10 cellular contexts compared by ENCODE assay signal in genomic region chr17:18442093-18442492, GRCh38. TPM values are rescaled to one million over a fixed set of nuclear protein-coding genes. Genes with fewer than 3 reads are reported as not detected.
DNase-seq lines count a peak whose midpoint lies in the region; ATAC-seq, FAIRE-seq and TF ChIP-seq lines count a peak whose summit lies in the region.
"Not testable (repeated sequence)": the region's sequence is repeated elsewhere in the genome, so short reads cannot be mapped to it uniquely, and the experiment has no call there.
"Had no signal": no experiment of that assay in that cellular context is flagged by ENCODE, and none has a peak within 500 bp of the region (broad histone marks: within the 10 kb centered on the region; RNA-seq: fewer than 3 reads in every experiment).

No MANE protein-coding gene starts in this region.

- BruUV-seq in HCT116 (replicated peaks; lab: Mats Ljungman, UMichigan): not testable (repeated sequence)

- not testable (repeated sequence) for H3K27ac ChIP-seq in A549; HCT116 (ENCODE audit: low read depth, low read length); colonic mucosa; kidney (ENCODE audit: low read depth in 2 of 2, low read length in 2 of 2)

- DNase-seq in A549 (ENCODE audit: low read depth in 1 of 2, low spot score in 1 of 2); HCT116 (ENCODE audit: low read depth, low spot score); retinal pigment epithelial cell (ENCODE audit: low read depth): not testable (repeated sequence)
- DNase-seq in activated CD4-positive, alpha-beta T cell treated with anti-CD3 and anti-CD28 coated beads for 36 hours: peak; percentile 73
- peak; percentile 40 for DNase-seq in activated T-helper 1 cell treated with Interleukin-2 at 50 U/mL for 16 hours (ENCODE audit: low read depth)
- DNase-seq in colonic mucosa: peak; percentile 49
- DNase-seq in kidney: peak; percentile 26
- DNase-seq in stimulated activated CD8-positive, alpha-beta memory T cell treated with anti-CD3 and anti-CD28 coated beads, Interleukin-15, amount 100 ng/mL, for 4 hours (ENCODE audit: low read depth in 2 of 2): peak; percentile 6 to 13

- H3K36me3 Mint-ChIP-seq in activated CD4-positive, alpha-beta T cell treated with anti-CD3 and anti-CD28 coated beads for 36 hours (ENCODE audit: low read depth): not testable (repeated sequence)

- not testable (repeated sequence) for FAIRE-seq in A549 (lab: Jason Lieb, UNC); kidney (lab: Jason Lieb, UNC)

- not testable (repeated sequence) for H3K36me3 ChIP-seq in HCT116 (ENCODE audit: control insufficient read depth in 1 of 2, insufficient read depth in 2 of 2, low read length in 2 of 2); colonic mucosa; kidney (ENCODE audit: control insufficient read depth in 1 of 2, insufficient read depth in 2 of 2, low read length in 2 of 2)

- 0% methylated on average over 2 of the region's 9 CpGs for WGBS in A549 (ENCODE audit: missing lambda C conversion rate)

- not testable (repeated sequence) for TF ChIP-seq POLR2A in A549 (IDR thresholded peaks at IDR 0.05; ENCODE audit: low read length); HCT116 (IDR thresholded peaks at IDR 0.05; ENCODE audit: borderline replicate concordance, extremely low read depth, insufficient read depth, insufficient read length)

- not testable (repeated sequence) for TF ChIP-seq CTCF in A549 (IDR thresholded peaks at IDR 0.05); HCT116 (IDR thresholded peaks at IDR 0.05 in 2 of 3, conservative IDR thresholded peaks at IDR 0.05 in 1 of 3; ENCODE audit: borderline replicate concordance in 1 of 3, insufficient read depth in 1 of 3, low read depth in 2 of 3, low read length in 2 of 3); kidney (IDR thresholded peaks at IDR 0.05; ENCODE audit: borderline replicate concordance, extremely low read depth, insufficient read depth)
- TF ChIP-seq CTCF in colonic mucosa (IDR thresholded peaks at IDR 0.05): peak; percentile 11
- TF ChIP-seq CTCF in retinal pigment epithelial cell (conservative IDR thresholded peaks at IDR 0.05; ENCODE audit: low read depth, low read length): peak; percentile 19

- not testable (repeated sequence) for H3K4me1 Mint-ChIP-seq in activated CD4-positive, alpha-beta T cell treated with anti-CD3 and anti-CD28 coated beads for 36 hours

- not testable (repeated sequence) for H3K9me3 ChIP-seq in A549; HCT116 (ENCODE audit: control insufficient read depth in 1 of 2, insufficient read depth in 1 of 2, low read depth in 1 of 2, low read length in 2 of 2); colonic mucosa; kidney (ENCODE audit: control insufficient read depth in 1 of 2, low read length in 2 of 2)

- H3K27me3 ChIP-seq in HCT116 (ENCODE audit: insufficient read depth, low read length); colonic mucosa: not testable (repeated sequence)

- H3K4me3 ChIP-seq in A549; HCT116 (replicated peaks in 1 of 2; ENCODE audit: low read depth in 1 of 2, low read length in 2 of 2); colonic mucosa; kidney (ENCODE audit: low read length in 2 of 2); retinal pigment epithelial cell (ENCODE audit: low read length): not testable (repeated sequence)

- not testable (repeated sequence) for H3K9me2 ChIP-seq in HCT116 (ENCODE audit: insufficient read depth)

- H3K9me3 Mint-ChIP-seq in activated CD4-positive, alpha-beta T cell treated with anti-CD3 and anti-CD28 coated beads for 36 hours (ENCODE audit: low read depth): not testable (repeated sequence)

- not testable (repeated sequence) for H3K79me2 ChIP-seq in HCT116 (ENCODE audit: insufficient read depth, low read length)

- CTCF ChIA-PET in A549 (lab: Yijun Ruan, JAX); HCT116 (lab: Charles Lee); activated CD4-positive, alpha-beta T cell treated with anti-CD3 and anti-CD28 coated beads for 36 hours (lab: Charles Lee): not testable (repeated sequence)

- H2AFZ ChIP-seq in HCT116 (ENCODE audit: low read depth, low read length, poor library complexity, severe bottlenecking): not testable (repeated sequence)

- not testable (repeated sequence) for H3K4me1 ChIP-seq in A549; HCT116 (ENCODE audit: control insufficient read depth in 1 of 2, insufficient read depth in 2 of 2, low read length in 2 of 2); colonic mucosa; kidney (ENCODE audit: control insufficient read depth in 1 of 2, insufficient read depth in 1 of 2, low read depth in 1 of 2, low read length in 2 of 2)

- H3K4me3 Mint-ChIP-seq in activated CD4-positive, alpha-beta T cell treated with anti-CD3 and anti-CD28 coated beads for 36 hours: not testable (repeated sequence)

- not testable (repeated sequence) for H4K20me1 ChIP-seq in HCT116 (ENCODE audit: insufficient read depth)

- not testable (repeated sequence) for H3K27ac Mint-ChIP-seq in activated CD4-positive, alpha-beta T cell treated with anti-CD3 and anti-CD28 coated beads for 36 hours

- ATAC-seq in A549: peak; percentile 57 to 91
- 0 out of 2 replicates have a peak, but pooled peaks have one; percentile 36 for ATAC-seq in HCT116
- ATAC-seq in activated CD4-positive, alpha-beta T cell treated with anti-CD3 and anti-CD28 coated beads for 36 hours: peak; percentile 47

- TF ChIP-seq RAD21 in A549 (conservative IDR thresholded peaks at IDR 0.05 in 1 of 2, IDR thresholded peaks at IDR 0.05 in 1 of 2): peak in 1 of 2 experiments; percentile 37; a peak in 2 of 5 replicates
- TF ChIP-seq RAD21 in HCT116 (IDR thresholded peaks at IDR 0.05; ENCODE audit: low read depth): not testable (repeated sequence)

- TF ChIP-seq EP300 in A549 (IDR thresholded peaks at IDR 0.05): not testable (repeated sequence)

- H3K27me3 Mint-ChIP-seq in activated CD4-positive, alpha-beta T cell treated with anti-CD3 and anti-CD28 coated beads for 36 hours: not testable (repeated sequence)

- not testable (repeated sequence) for H3K4me2 ChIP-seq in A549; HCT116 (ENCODE audit: low read length)

- intact Hi-C loops in HCT116 (cut with micrococcal nuclease); activated CD4-positive, alpha-beta T cell treated with anti-CD3 and anti-CD28 coated beads for 36 hours (cut with DNase I, micrococcal nuclease); colonic mucosa (cut with DNase I); kidney (cut with DNase I): not testable (repeated sequence)

- RAD21 ChIA-PET in HCT116 (lab: Charles Lee; ENCODE audit: low non-redundant PET in 1 of 2, low total read pairs in 2 of 2, uncharacterized antibody in 2 of 2, unreplicated experiment in 2 of 2): not testable (repeated sequence)

- H3K9ac ChIP-seq in HCT116 (ENCODE audit: low read length); colonic mucosa (ENCODE audit: low read depth in 2 of 2, low read length in 2 of 2); kidney (ENCODE audit: low read length in 2 of 2): not testable (repeated sequence)

- POLR2A ChIA-PET in A549 (lab: Yijun Ruan, JAX); HCT116 (lab: Charles Lee); activated CD4-positive, alpha-beta T cell treated with anti-CD3 and anti-CD28 coated beads for 36 hours (lab: Charles Lee): not testable (repeated sequence)

TF ChIP-seq in A549, 52 proteins besides CTCF, POLR2A, EP300 and RAD21:
- TF ChIP-seq SMC3 (IDR thresholded peaks at IDR 0.05): 0 out of 3 replicates have a peak, but pooled peaks have one; percentile 17

RNA-seq across cellular contexts. Expression of gene LGALS9C, which starts 34.5 kb away (rescaled TPM):
- polyA plus RNA-seq in A549 (2011; rRNA removed) (not detected in 2 replicates), A549 (2017; fragmentation: RNase III; extraction: RNeasy Plus Mini Kit Qiagen cat#74134 plus additional on column Dnase treatment) (not detected in 3 replicates), kidney (ENCODE audit: insufficient read depth, low read depth, low replicate concordance) (not detected)
- not detected in 2 replicates for polyA plus RNA-seq in A549 (2012; cell fraction: cytosol; rRNA removed)
- not detected in 2 replicates for polyA plus RNA-seq in A549 (2012; cell fraction: nucleus; rRNA removed)
- polyA minus RNA-seq in A549 (2011; rRNA and poly(A)+ RNA removed): not detected in 2 replicates
- total RNA-seq in HCT116 (2021; ENCODE audit: unreplicated experiment) (not detected), colonic mucosa (10 to 100 TPM; 24.5 to 60.9 TPM), kidney (not detected)
- 0.04 TPM in 1 of 2 replicates, not detected in the other for polyA plus RNA-seq in HCT116 (2012)
- not detected for total RNA-seq in activated CD4-positive, alpha-beta T cell treated with anti-CD3 and anti-CD28 coated beads for 36 hours
- total RNA-seq: myocyte, RPMI7951 had no signal

Comparison
In these comparisons a context has a peak if more than half of its experiments do, and no peak if none do; other contexts are left out.
1. RNA of gene LGALS9C, which starts 34.5 kb away (total RNA-seq): 24.5 to 60.9 TPM in colonic mucosa; not detected in kidney (single experiment), not detected in HCT116 (single experiment) and not detected in activated CD4-positive, alpha-beta T cell treated with anti-CD3 and anti-CD28 coated beads for 36 hours; every median in the first group is over 10 times any median in the second.
2. Peak in every context shown above with its lines, with median percentiles within 50 percentile points of each other: ATAC-seq.